Comparison of ENCODE assay signal across 10 cellular contexts in the genomic region with DNA sequence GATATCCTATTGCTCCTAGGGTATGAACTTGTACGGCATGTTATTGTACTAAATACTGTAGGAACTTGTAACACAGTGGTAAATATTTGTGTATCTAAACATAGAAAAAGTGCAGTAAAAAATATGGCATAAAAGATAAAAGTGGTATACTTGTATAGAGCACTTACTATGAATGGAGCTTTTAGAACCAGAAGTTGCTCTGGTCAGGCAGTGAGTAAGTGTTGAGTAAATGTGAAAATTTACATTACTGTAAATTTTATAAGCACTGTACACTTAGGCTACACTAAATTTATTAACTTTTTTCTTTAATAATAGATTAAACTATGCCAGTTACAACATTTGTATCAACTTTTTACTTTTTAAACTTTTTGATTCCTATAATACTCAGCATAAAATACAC.
DNase-seq lines count a peak whose midpoint lies in the region; ATAC-seq, FAIRE-seq and TF ChIP-seq lines count a peak whose summit lies in the region.
"Had no signal": no experiment of that assay in that cellular context is flagged by ENCODE, and none has a peak within 500 bp of the region (broad histone marks: within the 10 kb centered on the region; RNA-seq: fewer than 3 reads in every experiment).

No MANE protein-coding gene starts in this region.

- RAD21 ChIA-PET in GM12878 (lab: Charles Lee; ENCODE audit: unreplicated experiment): interaction anchor here (1.0 to 1.8 kb wide), 3 partner anchors 12 to 70 kb away, joined by 3 to 4 read pairs (median 4); no protein-coding TSS in a partner anchor

- no peak overlapping the region for H3K9ac ChIP-seq in GM12878 (ENCODE audit: control insufficient read depth, insufficient read depth, low read length)
- H3K9ac ChIP-seq: KMS-11 had no signal

- TF ChIP-seq EP300 in GM12878 (IDR thresholded peaks at IDR 0.05; ENCODE audit: borderline replicate concordance in 1 of 2, control insufficient read depth in 1 of 2, low read depth in 2 of 2, low read length in 2 of 2): no peak

- SMC1A ChIA-PET in GM12878 (lab: Charles Lee; ENCODE audit: uncharacterized antibody, unreplicated experiment): interaction anchor here (1.2 to 13.0 kb wide), 10 partner anchors 12 to 182 kb away, joined by 3 to 85 read pairs (median 4); no protein-coding TSS in a partner anchor

- 100% methylated on average over 1 of the region's 1 CpG for WGBS in GM12878 (ENCODE audit: insufficient coverage, insufficient replicate concordance, low lambda C conversion rate, missing lambda C conversion rate)

- no peak for FAIRE-seq in GM12878 (lab: Jason Lieb, UNC)

- in situ Hi-C loops in Panc1 (cut with HindIII; ENCODE audit: low pct_unique_long_range_greater_than_20kb, low sequenced_read_pairs) (no loop called here), GM12878 (cut with MboI) (no loop called here)

- H3K27ac ChIP-seq in Panc1 (ENCODE audit: low read length) (no peak overlapping the region), GM12878 (ENCODE audit: control insufficient read depth, insufficient read depth) (no peak overlapping the region)
- H3K27ac ChIP-seq: KMS-11 had no signal

- H3K9me3 ChIP-seq in Panc1 (ENCODE audit: control insufficient read depth, insufficient read depth, low read depth, low read length) (no peaks in the 10 kb centered on the region), GM12878 (replicated peaks; ENCODE audit: control insufficient read depth, insufficient read depth, low read length) (no peaks in the 10 kb centered on the region; the same call in 1 of the 3 replicates)

- peaks cover 12% of the 10 kb centered on the region for H3K79me2 ChIP-seq in GM12878 (ENCODE audit: control insufficient read depth, insufficient read depth, low read length)

- BruUV-seq in Panc1 (replicated peaks; lab: Mats Ljungman, UMichigan) (no TSS peak), GM12878 (replicated peaks; lab: Mats Ljungman, UMichigan) (no TSS peak)

- intact Hi-C loops in Panc1 (cut with micrococcal nuclease; ENCODE audit: unreplicated experiment) (loop anchor here (5.0 kb wide), 1 partner anchor 48 kb away; no protein-coding TSS in a partner anchor), GM12878 (cut with micrococcal nuclease; ENCODE audit: unreplicated experiment) (no loop called here)

- no peak for TF ChIP-seq RAD21 in GM12878 (IDR thresholded peaks at IDR 0.05; ENCODE audit: insufficient read depth, low read depth, low read length)

- H4K20me1 ChIP-seq in GM12878 (ENCODE audit: control insufficient read depth, insufficient read depth): no peaks in the 10 kb centered on the region

- peak; percentile 61 for ATAC-seq in Panc1
- peak; percentile 19 for ATAC-seq in GM12878
- ATAC-seq in GM21619 (IDR thresholded peaks at IDR 0.05; ENCODE audit: unreplicated experiment): no peak
- ATAC-seq in GM21737 (IDR thresholded peaks at IDR 0.05; ENCODE audit: unreplicated experiment): no peak
- ATAC-seq: CD8-positive, alpha-beta T cell had no signal

- peak; percentile 30 for DNase-seq in ELR (ENCODE audit: low read depth)
- DNase-seq in Panc1 (ENCODE audit: low read depth, low spot score): no peak
- DNase-seq in GM12878 (ENCODE audit: low read depth, low spot score): no peak
- no peak for DNase-seq in NOMO-1 treated with dmso at 0.1 percent for 144 hours (lab: John Stamatoyannopoulos, UW; ENCODE audit: unreplicated experiment)
- DNase-seq in epidermal melanocyte (ENCODE audit: insufficient read length, low spot score): no peak
- DNase-seq: CD8-positive, alpha-beta T cell; H7 had no signal

- no peak overlapping the region for H2AFZ ChIP-seq in GM12878 (ENCODE audit: control insufficient read depth, low read depth, low read length)

- POLR2A ChIA-PET in Panc1 (lab: Charles Lee): interaction anchor here (0.6 to 1.0 kb wide), 2 partner anchors 17 to 24 kb away, joined by 3 read pairs; no protein-coding TSS in a partner anchor
- POLR2A ChIA-PET in GM12878 (lab: Charles Lee): interaction anchor here (0.6 to 1.6 kb wide), 5 partner anchors 9 to 26 kb away, joined by 3 to 8 read pairs (median 3); no protein-coding TSS in a partner anchor

- no peak for TF ChIP-seq POLR2A in GM12878 (IDR thresholded peaks at IDR 0.05; ENCODE audit: low read depth, low read length)

- H3K4me1 ChIP-seq in Panc1 (ENCODE audit: control insufficient read depth, insufficient read depth, low read length): peaks cover 29% of the 10 kb centered on the region
- H3K4me1 ChIP-seq in GM12878 (ENCODE audit: control insufficient read depth, insufficient read depth, low read length): no peaks in the 10 kb centered on the region

- no peak overlapping the region for H3K4me3 ChIP-seq in Panc1 (ENCODE audit: low read depth in 2 of 2, low read length in 2 of 2)
- H3K4me3 ChIP-seq in GM12878: no peak overlapping the region

- H3K36me3 ChIP-seq in Panc1 (ENCODE audit: control insufficient read depth, insufficient read depth, low read length) (no peaks in the 10 kb centered on the region), GM12878 (ENCODE audit: control insufficient read depth in 2 of 2, insufficient read depth in 2 of 2, low read length in 1 of 2) (peaks cover 1 to 9% of the 10 kb centered on the region in 2 experiments)

- H3K27me3 ChIP-seq in Panc1 (ENCODE audit: control insufficient read depth, insufficient read depth, low read length) (no peaks in the 10 kb centered on the region), GM12878 (replicated peaks in 1 of 2; ENCODE audit: control insufficient read depth in 2 of 2, insufficient read depth in 2 of 2, low read length in 1 of 2) (no peaks in the 10 kb centered on the region)

- CTCF ChIA-PET in Panc1 (lab: Charles Lee) (interaction anchor here (0.5 kb wide), 1 partner anchor 23 kb away, joined by 16 read pairs; no protein-coding TSS in a partner anchor), GM12878 (lab: Yijun Ruan, JAX) (interaction anchor here (0.9 to 1.2 kb wide), 3 partner anchors 9 to 77 kb away, joined by 3 to 4 read pairs (median 3); no protein-coding TSS in a partner anchor)

- no peak for TF ChIP-seq CTCF in Panc1 (IDR thresholded peaks at IDR 0.05)
- no peak for TF ChIP-seq CTCF in GM12878 (IDR thresholded peaks at IDR 0.05 in 2 of 3, conservative IDR thresholded peaks at IDR 0.05 in 1 of 3; ENCODE audit: control insufficient read depth in 2 of 3, extremely low read depth in 1 of 3, insufficient read depth in 1 of 3, low read depth in 3 of 3, low read length in 3 of 3)

- H3K4me2 ChIP-seq in GM12878 (ENCODE audit: control insufficient read depth, insufficient read depth): no peak overlapping the region
- H3K4me2 ChIP-seq: KMS-11 had no signal

TF ChIP-seq in GM12878, 131 proteins besides CTCF, POLR2A, EP300 and RAD21:
- TF ChIP-seq SRF (IDR thresholded peaks at IDR 0.05; ENCODE audit: low read depth in 2 of 2, low read length in 2 of 2) (no peak), FOS (IDR thresholded peaks at IDR 0.05; ENCODE audit: borderline replicate concordance, extremely low read depth, insufficient read length) (no peak), PML (IDR thresholded peaks at IDR 0.05; ENCODE audit: low read length) (no peak), HCFC1 (IDR thresholded peaks at IDR 0.05; ENCODE audit: low read length) (no peak), YY1 (IDR thresholded peaks at IDR 0.05; ENCODE audit: low read depth, low read length) (no peak)
TF ChIP-seq in GM12878: peak in this region for 0.

Comparison
In these comparisons a context has a peak if more than half of its experiments do, and no peak if none do; other contexts are left out.
1. ATAC-seq: peak in Panc1 (single experiment) and GM12878 (single experiment); none in GM21619 (single experiment) and GM21737 (single experiment).